In the genomic region with DNA sequence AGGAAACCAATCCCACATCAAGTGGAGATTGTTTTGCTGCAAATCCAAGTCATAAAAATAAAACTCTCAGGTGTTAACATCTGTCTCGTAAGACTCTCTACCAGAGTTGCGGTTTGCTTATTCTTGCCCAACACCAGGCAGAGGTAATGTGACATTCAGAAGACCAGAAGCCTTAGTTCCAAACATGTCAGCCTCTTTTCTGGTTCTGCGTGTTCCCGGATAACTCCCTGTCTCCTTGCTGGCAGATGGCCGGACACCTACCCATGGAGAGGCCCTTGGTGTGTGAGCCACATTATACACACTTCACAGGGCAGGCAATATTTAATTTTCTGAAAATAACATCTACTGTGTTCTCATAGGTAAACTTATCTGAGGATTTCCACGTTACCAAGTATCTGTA, we compare ENCODE assay signal across 13 cellular contexts.
DNase-seq lines count a peak whose midpoint lies in the region; ATAC-seq and TF ChIP-seq lines count a peak whose summit lies in the region.
"Had no signal": no experiment of that assay in that cellular context is flagged by ENCODE, and none has a peak within 500 bp of the region (broad histone marks: within the 10 kb centered on the region; RNA-seq: fewer than 3 reads in every experiment).

No MANE protein-coding gene starts in this region.

- DNase-seq in activated CD4-positive, CD25-positive, alpha-beta regulatory T cell treated with anti-CD3 and anti-CD28 coated beads, Interleukin-2, amount 50 U/mL, for 72 hours, result peak; percentile 17
- DNase-seq in NCI-H524 (lab: John Stamatoyannopoulos, UW) (peak; percentile 71 to 92), cerebellar cortex (ENCODE audit: low spot score) (peak; percentile 63), GM20000 (ENCODE audit: low spot score) (no peak), middle frontal gyrus (ENCODE audit: extremely low spot score, low spot score) (no peak), left lobe of liver (ENCODE audit: low spot score) (no peak)
- DNase-seq: Calu3; CD4-positive, alpha-beta T cell; DMS153; DMS79 treated with DMSO at 0.1 percent for 48 hours; EL; GDM1 had no signal

- no peak for TF ChIP-seq CTCF in GM20000 (IDR thresholded peaks at IDR 0.05; ENCODE audit: extremely low read depth, missing control alignments)

- ATAC-seq in activated CD4-positive, CD25-positive, alpha-beta regulatory T cell treated with anti-CD3 and anti-CD28 coated beads, Interleukin-2, amount 50 U/mL, for 24 hours, result no peak
- no peak for ATAC-seq in left lobe of liver

Comparison
In these comparisons a context has a peak if more than half of its experiments do, and no peak if none do; other contexts are left out.
1. DNase-seq: peak in activated CD4-positive, CD25-positive, alpha-beta regulatory T cell treated with anti-CD3 and anti-CD28 coated beads, Interleukin-2, amount 50 U/mL, for 72 hours (single experiment), NCI-H524 (2 of 2) and cerebellar cortex (single experiment); none in GM20000 (single experiment), middle frontal gyrus (single experiment) and left lobe of liver (single experiment).